In genomic region chr15:57255751-57256150, GRCh38 we compare ENCODE assay signal across 25 cellular contexts.
"Had no signal": no experiment of that assay in that cellular context is flagged by ENCODE, and none has a peak within 500 bp of the region (broad histone marks: within the 10 kb centered on the region; RNA-seq: fewer than 3 reads in every experiment).

No MANE protein-coding gene starts in this region.

- H3K27ac ChIP-seq: foreskin keratinocyte, hepatocyte, left ventricle myocardium inferior, stomach, suprapubic skin, transverse colon had no signal

- H3K4me3 ChIP-seq: hepatocyte, left ventricle myocardium inferior, stomach, suprapubic skin, transverse colon had no signal

- H3K4me1 ChIP-seq: foreskin keratinocyte, left ventricle myocardium inferior, suprapubic skin had no signal

- H3K27me3 Mint-ChIP-seq: activated CD8-positive, alpha-beta memory T cell treated with anti-CD3 and anti-CD28 coated beads, Interleukin-2, amount 10 ng/mL, durations not matched to agents 7 days and 5 days; activated CD8-positive, alpha-beta T cell treated with anti-CD3 and anti-CD28 coated beads for 36 hours; activated naive CD8-positive, alpha-beta T cell treated with anti-CD3 and anti-CD28 coated beads, Interleukin-2, amount 50 U/mL, for 24 hours; dendritic cell treated with granulocyte-macrophage colony-stimulating factor and Interleukin-4, amounts not matched to agents 40 ng/mL and 50 ng/mL, for 4 days; stimulated activated memory B cell treated with anti-CD40 and anti-IgM and Interleukin-4, amounts not matched to agents 10 μg/mL and 1 μg/mL and 100 μg/mL, for 72 hours had no signal

- H3K4me2 ChIP-seq: hepatocyte had no signal

- H3K4me1 Mint-ChIP-seq: activated CD8-positive, alpha-beta memory T cell treated with anti-CD3 and anti-CD28 coated beads, Interleukin-2, amount 10 ng/mL, durations not matched to agents 7 days and 5 days; activated naive CD8-positive, alpha-beta T cell treated with anti-CD3 and anti-CD28 coated beads, Interleukin-2, amount 50 U/mL, for 24 hours; immature natural killer cell had no signal

- H3K27ac Mint-ChIP-seq: activated CD8-positive, alpha-beta memory T cell treated with anti-CD3 and anti-CD28 coated beads, Interleukin-2, amount 10 ng/mL, durations not matched to agents 7 days and 5 days; activated CD8-positive, alpha-beta T cell treated with anti-CD3 and anti-CD28 coated beads for 36 hours; activated naive CD8-positive, alpha-beta T cell treated with anti-CD3 and anti-CD28 coated beads, Interleukin-2, amount 50 U/mL, for 24 hours; dendritic cell treated with granulocyte-macrophage colony-stimulating factor and Interleukin-4, amounts not matched to agents 40 ng/mL and 50 ng/mL, for 4 days; immature natural killer cell; stimulated activated memory B cell treated with anti-CD40 and anti-IgM and Interleukin-4, amounts not matched to agents 10 μg/mL and 1 μg/mL and 100 μg/mL, for 72 hours had no signal

- H3K4me3 Mint-ChIP-seq: activated CD8-positive, alpha-beta memory T cell treated with anti-CD3 and anti-CD28 coated beads, Interleukin-2, amount 10 ng/mL, durations not matched to agents 7 days and 5 days; activated CD8-positive, alpha-beta T cell treated with anti-CD3 and anti-CD28 coated beads for 36 hours; activated naive CD8-positive, alpha-beta T cell treated with anti-CD3 and anti-CD28 coated beads, Interleukin-2, amount 50 U/mL, for 24 hours; dendritic cell treated with granulocyte-macrophage colony-stimulating factor and Interleukin-4, amounts not matched to agents 40 ng/mL and 50 ng/mL, for 4 days; immature natural killer cell; stimulated activated memory B cell treated with anti-CD40 and anti-IgM and Interleukin-4, amounts not matched to agents 10 μg/mL and 1 μg/mL and 100 μg/mL, for 72 hours had no signal

- FAIRE-seq: small intestine, urothelium cell line had no signal

- H3K9me3 ChIP-seq: left ventricle myocardium inferior, stomach, suprapubic skin, transverse colon had no signal

- H3K9me3 Mint-ChIP-seq: activated CD8-positive, alpha-beta T cell treated with anti-CD3 and anti-CD28 coated beads for 36 hours; activated naive CD8-positive, alpha-beta T cell treated with anti-CD3 and anti-CD28 coated beads, Interleukin-2, amount 50 U/mL, for 24 hours; dendritic cell treated with granulocyte-macrophage colony-stimulating factor and Interleukin-4, amounts not matched to agents 40 ng/mL and 50 ng/mL, for 4 days; immature natural killer cell; stimulated activated memory B cell treated with anti-CD40 and anti-IgM and Interleukin-4, amounts not matched to agents 10 μg/mL and 1 μg/mL and 100 μg/mL, for 72 hours had no signal

- H2AFZ ChIP-seq: hepatocyte had no signal

- H3K27me3 ChIP-seq: foreskin keratinocyte, hepatocyte, stomach, suprapubic skin, transverse colon had no signal

- DNase-seq: activated CD4-positive, alpha-beta T cell treated with anti-CD3 and anti-CD28 coated beads for 48 hours; activated CD4-positive, CD25-positive, alpha-beta regulatory T cell; activated CD8-positive, alpha-beta memory T cell treated with anti-CD3 and anti-CD28 coated beads, Interleukin-2, amount 10 ng/mL, durations not matched to agents 7 days and 5 days; activated CD8-positive, alpha-beta T cell treated with anti-CD3 and anti-CD28 coated beads for 36 hours; activated gamma-delta T cell; activated naive CD4-positive, alpha-beta T cell treated with anti-CD3 and anti-CD28 coated beads, Interleukin-2, amount 50 U/mL, for 16 hours; activated naive CD8-positive, alpha-beta T cell treated with anti-CD3 and anti-CD28 coated beads, Interleukin-2, amount 50 U/mL, for 24 hours; activated T-cell treated with anti-CD3 and anti-CD28 coated beads for 4 hours; effector CD4-positive, alpha-beta T cell; foreskin keratinocyte; immature natural killer cell; left ventricle myocardium inferior; mammary epithelial cell; occipital lobe; small intestine; stimulated activated CD4-positive, alpha-beta T cell treated with anti-CD3 and anti-CD28 coated beads, Interleukin-15, amount 100 ng/mL, for 24 hours; stomach; T-helper 9 cell; transverse colon had no signal

- ATAC-seq: activated CD8-positive, alpha-beta memory T cell treated with anti-CD3 and anti-CD28 coated beads, Interleukin-2, amount 10 ng/mL, durations not matched to agents 7 days and 5 days; activated CD8-positive, alpha-beta T cell treated with anti-CD3 and anti-CD28 coated beads for 36 hours; activated naive CD8-positive, alpha-beta T cell treated with anti-CD3 and anti-CD28 coated beads, Interleukin-2, amount 50 U/mL, for 24 hours; foreskin keratinocyte; sciatic nerve; stimulated activated memory B cell treated with anti-CD40 and anti-IgM and Interleukin-4, amounts not matched to agents 10 μg/mL and 1 μg/mL and 100 μg/mL, for 72 hours had no signal
